In genomic region chr16:83951544-83951943, GRCh38 we compare ENCODE assay signal across 21 cellular contexts. TPM values are rescaled to one million over a fixed set of nuclear protein-coding genes. Genes with fewer than 3 reads are reported as not detected.
DNase-seq lines count a peak whose midpoint lies in the region; ATAC-seq and TF ChIP-seq lines count a peak whose summit lies in the region.
"Had no signal": no experiment of that assay in that cellular context is flagged by ENCODE, and none has a peak within 500 bp of the region (broad histone marks: within the 10 kb centered on the region; RNA-seq: fewer than 3 reads in every experiment).

No MANE protein-coding gene starts in this region.

- ATAC-seq in activated T-cell treated with anti-CD3 and anti-CD28 coated beads, Interleukin-2, amount 50 U/mL, for 72 hours (replicated peaks in 1 of 2), result no peak
- ATAC-seq: PC-3, Right ventricle myocardium inferior had no signal

- CTCF ChIA-PET in RWPE1 (lab: Yijun Ruan, JAX), result no interaction called here

- no peaks in the 10 kb centered on the region for H3K9me3 Mint-ChIP-seq in activated T-cell treated with anti-CD3 and anti-CD28 coated beads, Interleukin-2, amount 50 U/mL, for 72 hours
- H3K9me3 Mint-ChIP-seq: CD14-positive monocyte; CD8-positive, alpha-beta memory T cell had no signal

- POLR2A ChIA-PET in RWPE1 (lab: Yijun Ruan, JAX; ENCODE audit: low non-redundant PET), result no interaction called here

- no peak overlapping the region for H3K4me3 Mint-ChIP-seq in activated T-cell treated with anti-CD3 and anti-CD28 coated beads, Interleukin-2, amount 50 U/mL, for 72 hours
- H3K4me3 Mint-ChIP-seq: CD14-positive monocyte; CD8-positive, alpha-beta memory T cell had no signal

- H3K27me3 Mint-ChIP-seq in activated T-cell treated with anti-CD3 and anti-CD28 coated beads, Interleukin-2, amount 50 U/mL, for 72 hours (ENCODE audit: low read depth), result peaks cover 12% of the 10 kb centered on the region

- TF ChIP-seq CTCF in RWPE1 (conservative IDR thresholded peaks at IDR 0.05; ENCODE audit: low read depth), result no peak

- H3K36me3 Mint-ChIP-seq in activated T-cell treated with anti-CD3 and anti-CD28 coated beads, Interleukin-2, amount 50 U/mL, for 72 hours (ENCODE audit: insufficient read depth in 2 of 2), result no peaks in the 10 kb centered on the region
- H3K36me3 Mint-ChIP-seq: CD8-positive, alpha-beta memory T cell had no signal

- DNase-seq in DMS53 (lab: John Stamatoyannopoulos, UW) (peak; percentile 22), DMS53 treated with DMSO at 0.1 percent for 48 hours (lab: John Stamatoyannopoulos, UW; ENCODE audit: unreplicated experiment) (no peak), RWPE1 (ENCODE audit: low spot score) (no peak), globus pallidus (ENCODE audit: low spot score) (peak; percentile 51), substantia nigra (lab: John Stamatoyannopoulos, UW) (peak in 14 of 49 donors; percentile 3 to 46 (median 16)), HT-29 (ENCODE audit: low spot score) (no peak), NCI-H526 treated with DMSO at 0.1 percent for 48 hours (lab: John Stamatoyannopoulos, UW) (no peak)
- no peak for DNase-seq in activated T-cell treated with anti-CD3 and anti-CD28 coated beads, Interleukin-2, amount 50 U/mL, for 72 hours
- DNase-seq: BE2C; CD8-positive, alpha-beta memory T cell; GM23248; Karpas-422; NCI-H1092; NCI-H1417 treated with DMSO at 0.1 percent for 48 hours; NCI-H2081 treated with DMSO at 0.1 percent for 48 hours; NCI-H524; NK-92 treated with Interleukin-12 subunit alpha and Interleukin-12 subunit beta, amount 100 ng/mL, for 24 hours; PC-3 had no signal

- H3K4me1 Mint-ChIP-seq in activated T-cell treated with anti-CD3 and anti-CD28 coated beads, Interleukin-2, amount 50 U/mL, for 72 hours (ENCODE audit: low read depth), result peaks cover 16% of the 10 kb centered on the region

- H3K27ac Mint-ChIP-seq in activated T-cell treated with anti-CD3 and anti-CD28 coated beads, Interleukin-2, amount 50 U/mL, for 72 hours, result no peak overlapping the region
- H3K27ac Mint-ChIP-seq: CD8-positive, alpha-beta memory T cell had no signal

- H3K27ac ChIP-seq in RWPE1 (peak overlapping the region; percentile 63), substantia nigra (ENCODE audit: low read depth, low read length, poor library complexity, severe bottlenecking) (peak overlapping the region; percentile 45)
- H3K27ac ChIP-seq: GM23248 had no signal

RNA-seq across cellular contexts. Expression of gene OSGIN1, which starts 1.5 kb away (rescaled TPM):
- total RNA-seq in HT-29 (2014; rRNA removed; shearing (Covaris generic)), result 14.2 and 16.1 TPM in 2 replicates
- 1 to 10 TPM in 1 of 2 donors, under 1 TPM in 1; 0.67 to 2.4 TPM for total RNA-seq in activated T-cell treated with anti-CD3 and anti-CD28 coated beads, Interleukin-2, amount 50 U/mL, for 72 hours

RNA-seq across cellular contexts. Expression of gene NECAB2, which starts 16.5 kb away (rescaled TPM):
- total RNA-seq in HT-29 (2014; rRNA removed; shearing (Covaris generic)), result 0.10 TPM in 1 of 2 replicates, not detected in the other
- under 1 TPM in 1 of 2 donors, not detected in 1; 0.58 TPM for total RNA-seq in activated T-cell treated with anti-CD3 and anti-CD28 coated beads, Interleukin-2, amount 50 U/mL, for 72 hours
- total RNA-seq: CD8-positive, alpha-beta memory T cell; GM23248; SJSA1 had no signal

RNA-seq across cellular contexts. Expression of gene MLYCD, which starts 52.6 kb away (rescaled TPM):
- 3.0 and 3.1 TPM in 2 replicates for total RNA-seq in HT-29 (2014; rRNA removed; shearing (Covaris generic))
- 1 to 10 TPM; 4.6 to 5.2 TPM for total RNA-seq in activated T-cell treated with anti-CD3 and anti-CD28 coated beads, Interleukin-2, amount 50 U/mL, for 72 hours

Comparison
In these comparisons a context has a peak if more than half of its experiments do, and no peak if none do; other contexts are left out.
1. DNase-seq: peak in DMS53 (single experiment) and globus pallidus (single experiment); none in DMS53 treated with DMSO at 0.1 percent for 48 hours (single experiment), RWPE1 (single experiment), HT-29 (single experiment), activated T-cell treated with anti-CD3 and anti-CD28 coated beads, Interleukin-2, amount 50 U/mL, for 72 hours (0 of 2) and NCI-H526 treated with DMSO at 0.1 percent for 48 hours (single experiment).